ENCODE assay signal across 8 cellular contexts in genomic region chr14:72948481-72949138, GRCh38. TPM values are rescaled to one million over a fixed set of nuclear protein-coding genes. Genes with fewer than 3 reads are reported as not detected.
A peak's percentile ranks its signal among the peaks of the same experiment; 100 is the strongest.
DNase-seq lines count a peak whose midpoint lies in the region; ATAC-seq, FAIRE-seq and TF ChIP-seq lines count a peak whose summit lies in the region.

No MANE protein-coding gene starts in this region.

- H3K4me2 ChIP-seq in osteoblast (ENCODE audit: insufficient read depth, low read length): no peak overlapping the region

- DNase-seq in Ammon's horn (ENCODE audit: low spot score) (peak; percentile 61), H54 (ENCODE audit: insufficient read length, low spot score) (peak; percentile 45), Peyer's patch (peak; percentile 76 to 89 (median 77)), fibroblast of villous mesenchyme (ENCODE audit: low read depth) (peak; percentile 67), osteoblast (ENCODE audit: insufficient read length, low spot score, missing footprints) (peak; percentile 89), transverse colon (peak; percentile 68)
- peak; percentile 19 to 27 for DNase-seq in activated T-helper 1 cell treated with anti-CD3 and anti-CD28 coated beads, Interleukin-2, amount 50 U/mL, for 16 hours (ENCODE audit: low read depth in 1 of 2, low spot score in 1 of 2)

- WGBS in transverse colon (ENCODE audit: low coverage in 1 of 2), 2 donors: 40 to 50% methylated on average over 2 to 5 of the region's 5 CpGs

- in situ Hi-C loops in transverse colon (cut with MboI; ENCODE audit: low pct_ligation_motif_present in 1 of 4, low pct_unique_long_range_greater_than_20kb in 1 of 4, low sequenced_read_pairs in 3 of 4): loop anchor here in 2 of 4 donors (10.0 kb wide), 1 partner anchor 434 kb away; no protein-coding TSS in a partner anchor

- intact Hi-C loops in transverse colon (cut with DNase I; ENCODE audit: low total_unique reads): loop anchor here (2.0 kb wide), 1 partner anchor 432 kb away; no protein-coding TSS in a partner anchor

- peaks cover 0 to 24% (median 0%) of the 10 kb centered on the region in 3 donors for H3K36me3 ChIP-seq in Peyer's patch
- H3K36me3 ChIP-seq in osteoblast (ENCODE audit: insufficient read depth, low read length): peaks cover 13% of the 10 kb centered on the region
- no peaks in the 10 kb centered on the region for H3K36me3 ChIP-seq in transverse colon

- no peaks in the 10 kb centered on the region for H3K79me2 ChIP-seq in osteoblast (ENCODE audit: insufficient read depth, low read length)

- H4K20me1 ChIP-seq in osteoblast (ENCODE audit: insufficient read depth, low read length): no peaks in the 10 kb centered on the region

- no peak overlapping the region for H3K27ac ChIP-seq in Peyer's patch
- no peak overlapping the region for H3K27ac ChIP-seq in osteoblast (ENCODE audit: low read depth, low read length)
- no peak overlapping the region for H3K27ac ChIP-seq in transverse colon

- no peak overlapping the region for H3K4me3 ChIP-seq in Peyer's patch
- H3K4me3 ChIP-seq in fibroblast of villous mesenchyme (ENCODE audit: low read depth, low read length): no peak overlapping the region
- H3K4me3 ChIP-seq in osteoblast (ENCODE audit: insufficient read depth, low read length): no peak overlapping the region
- no peak overlapping the region for H3K4me3 ChIP-seq in transverse colon

- no peak overlapping the region for H2AFZ ChIP-seq in osteoblast (ENCODE audit: low read length)

- ATAC-seq in HG03439 (IDR thresholded peaks at IDR 0.05; ENCODE audit: unreplicated experiment): no peak

- TF ChIP-seq CTCF in Peyer's patch (IDR thresholded peaks at IDR 0.05) (peak; percentile 65 to 88 (median 80)), fibroblast of villous mesenchyme (IDR thresholded peaks at IDR 0.05; ENCODE audit: insufficient read depth, low read depth, low read length) (peak; percentile 88), osteoblast (IDR thresholded peaks at IDR 0.05; ENCODE audit: extremely low read depth, low read depth, low read length) (peak; percentile 94), transverse colon (IDR thresholded peaks at IDR 0.05) (peak; percentile 79 to 91 (median 85))

- no peaks in the 10 kb centered on the region for H3K4me1 ChIP-seq in Peyer's patch
- no peaks in the 10 kb centered on the region for H3K4me1 ChIP-seq in osteoblast (ENCODE audit: insufficient read depth, low read length)
- no peaks in the 10 kb centered on the region for H3K4me1 ChIP-seq in transverse colon

- TF ChIP-seq EP300 in transverse colon (IDR thresholded peaks at IDR 0.05; ENCODE audit: low read depth): no peak

- H3K9me3 ChIP-seq in Peyer's patch (no peaks in the 10 kb centered on the region), osteoblast (ENCODE audit: low read depth, low read length) (no peaks in the 10 kb centered on the region), transverse colon (no peaks in the 10 kb centered on the region)

- H3K27me3 ChIP-seq in Peyer's patch (no peaks in the 10 kb centered on the region), osteoblast (ENCODE audit: insufficient read depth, low read length) (no peaks in the 10 kb centered on the region), transverse colon (no peaks in the 10 kb centered on the region)

- no peak for TF ChIP-seq POLR2A in H54 (IDR thresholded peaks at IDR 0.05; ENCODE audit: low read depth, low read length)
- TF ChIP-seq POLR2A in Peyer's patch (IDR thresholded peaks at IDR 0.05): no peak
- no peak for TF ChIP-seq POLR2A in transverse colon (IDR thresholded peaks at IDR 0.05)

- FAIRE-seq in H54 (lab: Jason Lieb, UNC): no peak

RNA-seq across cellular contexts. Expression of gene DCAF4, which starts 22.3 kb away (rescaled TPM):
- total RNA-seq in Peyer's patch (10 to 100 TPM; 11.2 to 49.5 (median 27.6) TPM), fibroblast of villous mesenchyme (12.5 and 14.8 TPM in 2 replicates), osteoblast (18.3 and 21.0 TPM in 2 replicates), transverse colon (100 to 1,000 TPM in 1 of 4 donors, 10 to 100 TPM in 2, 1 to 10 TPM in 1; 7.9 to 211 (median 22.8) TPM)

RNA-seq across cellular contexts. Expression of gene DPF3, which starts 54.7 kb away (rescaled TPM):
- 10 to 100 TPM; 10.7 to 25.6 (median 17.9) TPM for total RNA-seq in Peyer's patch
- 6.8 and 10.4 TPM in 2 replicates for total RNA-seq in fibroblast of villous mesenchyme
- 0.59 and 1.8 TPM in 2 replicates for total RNA-seq in osteoblast
- total RNA-seq in transverse colon: 10 to 100 TPM in 2 of 4 donors, 1 to 10 TPM in 2; 7.1 to 23.5 (median 10.9) TPM

Comparison
In these comparisons a context has a peak if more than half of its experiments do, and no peak if none do; other contexts are left out.
1. DNase-seq: peak in every context shown above with its lines; median percentile 89 in osteoblast; 77 in Peyer's patch; 68 in transverse colon; 67 in fibroblast of villous mesenchyme; 61 in Ammon's horn; 45 in H54; 23 in activated T-helper 1 cell treated with anti-CD3 and anti-CD28 coated beads, Interleukin-2, amount 50 U/mL, for 16 hours.